17 cellular contexts compared by ENCODE assay signal in the genomic region with DNA sequence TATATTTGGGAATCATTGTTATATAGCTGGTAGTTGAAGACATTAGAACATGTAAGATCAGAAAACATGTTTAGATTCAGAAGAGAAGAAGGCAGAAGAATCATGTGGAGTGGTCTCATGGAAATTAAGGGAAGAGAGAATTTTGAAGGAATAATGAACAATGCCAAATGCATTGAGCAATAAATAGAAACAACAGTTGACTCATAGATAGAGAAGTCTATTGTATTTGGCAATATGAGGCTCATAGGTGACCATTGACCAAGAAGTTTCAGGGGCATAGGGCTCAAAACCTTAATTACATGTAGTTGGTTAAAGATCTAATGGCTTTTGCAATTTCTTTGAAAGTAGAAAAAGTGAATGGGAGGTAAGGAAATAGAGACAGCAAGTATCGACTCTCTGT.
"Had no signal": no experiment of that assay in that cellular context is flagged by ENCODE, and none has a peak within 500 bp of the region (broad histone marks: within the 10 kb centered on the region; RNA-seq: fewer than 3 reads in every experiment).

No MANE protein-coding gene starts in this region.

- H3K27me3 ChIP-seq: heart left ventricle, tibial nerve had no signal

- ATAC-seq: activated T-cell treated with anti-CD3 and anti-CD28 coated beads, Interleukin-2, amount 50 U/mL, for 72 hours; heart left ventricle had no signal

- H3K4me3 Mint-ChIP-seq: activated T-cell treated with anti-CD3 and anti-CD28 coated beads, Interleukin-2, amount 50 U/mL, for 72 hours; nephron progenitor cell had no signal

- FAIRE-seq: colon, frontal cortex, urothelium cell line had no signal

- H3K4me3 ChIP-seq: heart left ventricle, left ventricle myocardium inferior, tibial nerve had no signal

- H3K27ac Mint-ChIP-seq: activated T-cell treated with anti-CD3 and anti-CD28 coated beads, Interleukin-2, amount 50 U/mL, for 72 hours; nephron progenitor cell had no signal

- H3K9me3 ChIP-seq: heart left ventricle, left ventricle myocardium inferior, tibial nerve had no signal

- H3K27ac ChIP-seq: heart left ventricle, left ventricle myocardium inferior, tibial nerve had no signal

- H3K36me3 ChIP-seq: heart left ventricle, left ventricle myocardium inferior, tibial nerve had no signal

- H3K4me1 ChIP-seq: heart left ventricle, left ventricle myocardium inferior, tibial nerve had no signal

- DNase-seq: activated CD4-positive, alpha-beta T cell treated with anti-CD3 and anti-CD28 coated beads, Interleukin-2, amount 50 U/mL, for 4 hours; activated effector memory CD4-positive, alpha-beta T cell treated with anti-CD3 and anti-CD28 coated beads, Interleukin-2, amount 50 U/mL, for 16 hours; activated naive CD4-positive, alpha-beta T cell treated with anti-CD3 and anti-CD28 coated beads, Interleukin-2, amount 50 U/mL, for 16 hours; activated T-cell treated with anti-CD3 and anti-CD28 coated beads, Interleukin-2, amount 50 U/mL, for 72 hours; heart left ventricle; left ventricle myocardium inferior; nephron progenitor cell; nucleus accumbens; posterior cingulate gyrus; stimulated activated CD4-positive, alpha-beta T cell treated with anti-CD3 and anti-CD28 coated beads, Interleukin-2, amount 100 ng/mL, for 24 hours; stimulated activated naive CD4-positive, alpha-beta T cell treated with Interleukin-2 at 50 U/mL for 16 hours; substantia nigra; SW 1271 had no signal

- H3K4me1 Mint-ChIP-seq: nephron progenitor cell had no signal

- H3K9me3 Mint-ChIP-seq: activated T-cell treated with anti-CD3 and anti-CD28 coated beads, Interleukin-2, amount 50 U/mL, for 72 hours; nephron progenitor cell had no signal
